ENCODE assay signal across 8 cellular contexts in genomic region chr19:34428549-34429285, GRCh38. TPM values are rescaled to one million over a fixed set of nuclear protein-coding genes. Genes with fewer than 3 reads are reported as not detected.
A peak's percentile ranks its signal among the peaks of the same experiment; 100 is the strongest.
DNase-seq lines count a peak whose midpoint lies in the region; ATAC-seq and TF ChIP-seq lines count a peak whose summit lies in the region.

No MANE protein-coding gene starts in this region.

- no peaks in the 10 kb centered on the region for H3K27me3 Mint-ChIP-seq in CD8-positive, alpha-beta T cell (ENCODE audit: low read depth)
- no peaks in the 10 kb centered on the region for H3K27me3 Mint-ChIP-seq in T-helper 1 cell treated with Interleukin-12 subunit alpha and Interleukin-12 subunit beta and Interleukin-4 antibody, amounts not matched to agents 30 μg/mL and 1 μg/mL, for 36 hours (ENCODE audit: low read depth)

- POLR2A ChIA-PET in CD8-positive, alpha-beta T cell (lab: Charles Lee): interaction anchor here (0.5 to 1.4 kb wide), 5 partner anchors 20 to 159 kb away, joined by 4 to 10 read pairs (median 5); partner anchors contain the start of gene PDCD2L

- H3K27ac ChIP-seq in CD8-positive, alpha-beta T cell (ENCODE audit: low read depth, low read length): peak overlapping the region; percentile 76
- H3K27ac ChIP-seq in lung (ENCODE audit: low read depth in 1 of 2, low read length in 1 of 2): peak overlapping the region; percentile 86 to 91

- H3K4me1 ChIP-seq in CD8-positive, alpha-beta T cell (ENCODE audit: insufficient read depth, low read length): peaks cover 29% of the 10 kb centered on the region
- H3K4me1 ChIP-seq in lung (ENCODE audit: control insufficient read depth in 2 of 2, insufficient read depth in 2 of 2, low read length in 2 of 2): peaks cover 9 to 10% of the 10 kb centered on the region in 2 donors

- peak; percentile 43 for ATAC-seq in CD8-positive, alpha-beta T cell
- peak; percentile 48 for ATAC-seq in GM19351 (IDR thresholded peaks at IDR 0.05; ENCODE audit: unreplicated experiment)
- ATAC-seq in HG03442 (IDR thresholded peaks at IDR 0.05; ENCODE audit: unreplicated experiment): peak; percentile 40
- ATAC-seq in lung (ENCODE audit: insufficient read depth, low FRiP score): peak; percentile 65

- no peaks in the 10 kb centered on the region for H3K9me3 ChIP-seq in CD8-positive, alpha-beta T cell (ENCODE audit: low read length)
- no peaks in the 10 kb centered on the region for H3K9me3 ChIP-seq in lung (ENCODE audit: control insufficient read depth in 2 of 2, insufficient read depth in 1 of 2, low read length in 1 of 2)

- peaks cover 44% of the 10 kb centered on the region for H3K36me3 Mint-ChIP-seq in CD8-positive, alpha-beta T cell
- H3K36me3 Mint-ChIP-seq in T-helper 1 cell treated with Interleukin-12 subunit alpha and Interleukin-12 subunit beta and Interleukin-4 antibody, amounts not matched to agents 30 μg/mL and 1 μg/mL, for 36 hours (ENCODE audit: low read depth): peaks cover 10% of the 10 kb centered on the region

- TF ChIP-seq CTCF in CD8-positive, alpha-beta T cell (IDR thresholded peaks at IDR 0.05): no peak
- no peak for TF ChIP-seq CTCF in lung (IDR thresholded peaks at IDR 0.05; ENCODE audit: control extremely low read depth, extremely low read depth)

- H3K4me1 Mint-ChIP-seq in CD8-positive, alpha-beta T cell (ENCODE audit: low read depth): peaks cover 41% of the 10 kb centered on the region
- H3K4me1 Mint-ChIP-seq in T-helper 1 cell treated with Interleukin-12 subunit alpha and Interleukin-12 subunit beta and Interleukin-4 antibody, amounts not matched to agents 30 μg/mL and 1 μg/mL, for 36 hours (ENCODE audit: low read depth): peaks cover 23% of the 10 kb centered on the region

- peak in 4 of 7 experiments; percentile 24 to 46 (median 30) for DNase-seq in CD8-positive, alpha-beta T cell
- DNase-seq in dermis blood vessel endothelial cell (peak; percentile 50), lung (ENCODE audit: low spot score) (no peak), DMS114 treated with DMSO at 0.1 percent for 48 hours (lab: John Stamatoyannopoulos, UW; ENCODE audit: unreplicated experiment) (no peak)
- peak; percentile 31 for DNase-seq in stimulated activated naive CD4-positive, alpha-beta T cell treated with Interleukin-2 at 50 U/mL for 16 hours (lab: John Stamatoyannopoulos, UW)

- 0 to 1% methylated on average over 61 to 68 of the region's 68 CpGs for WGBS in lung, 2 donors

- H3K9me3 Mint-ChIP-seq in CD8-positive, alpha-beta T cell: no peaks in the 10 kb centered on the region
- no peaks in the 10 kb centered on the region for H3K9me3 Mint-ChIP-seq in T-helper 1 cell treated with Interleukin-12 subunit alpha and Interleukin-12 subunit beta and Interleukin-4 antibody, amounts not matched to agents 30 μg/mL and 1 μg/mL, for 36 hours

- H3K27ac Mint-ChIP-seq in CD8-positive, alpha-beta T cell: peak overlapping the region; percentile 96
- H3K27ac Mint-ChIP-seq in T-helper 1 cell treated with Interleukin-12 subunit alpha and Interleukin-12 subunit beta and Interleukin-4 antibody, amounts not matched to agents 30 μg/mL and 1 μg/mL, for 36 hours: peak overlapping the region; percentile 93

- peak overlapping the region; percentile 58 for H3K4me3 ChIP-seq in CD8-positive, alpha-beta T cell (ENCODE audit: low read depth, low read length)
- H3K4me3 ChIP-seq in lung: peak overlapping the region; percentile 90

- intact Hi-C loops in CD8-positive, alpha-beta T cell (cut with DNase I, micrococcal nuclease): loop anchor here (1.0 to 5.0 kb wide), 8 partner anchors 24 to 1252 kb away; partner anchors contain the start of genes PDCD2L (in 2 of the 2), CEBPG (in 1 of the 2), LSM14A (in 1 of the 2) and SCGB2B2 (in 1 of the 2)

- no peaks in the 10 kb centered on the region for H3K27me3 ChIP-seq in CD8-positive, alpha-beta T cell (ENCODE audit: insufficient read depth, low read length)
- H3K27me3 ChIP-seq in lung (ENCODE audit: control insufficient read depth, insufficient read depth): no peaks in the 10 kb centered on the region

- CTCF ChIA-PET in CD8-positive, alpha-beta T cell (lab: Charles Lee): interaction anchor here (0.9 to 1.4 kb wide), 2 partner anchors 90 to 160 kb away, joined by 3 to 4 read pairs; no protein-coding TSS in a partner anchor

- peaks cover 6% of the 10 kb centered on the region for H3K36me3 ChIP-seq in CD8-positive, alpha-beta T cell (ENCODE audit: insufficient read depth, low read length)
- H3K36me3 ChIP-seq in lung (ENCODE audit: control insufficient read depth in 2 of 2, insufficient read depth in 2 of 2, low read length in 2 of 2): peaks cover 2 to 5% of the 10 kb centered on the region in 2 donors

- peak overlapping the region; percentile 99 for H3K4me3 Mint-ChIP-seq in CD8-positive, alpha-beta T cell
- peak overlapping the region; percentile 87 for H3K4me3 Mint-ChIP-seq in T-helper 1 cell treated with Interleukin-12 subunit alpha and Interleukin-12 subunit beta and Interleukin-4 antibody, amounts not matched to agents 30 μg/mL and 1 μg/mL, for 36 hours

RNA-seq across cellular contexts. Expression of gene UBA2, which starts 0.5 kb away (rescaled TPM):
- total RNA-seq in CD8-positive, alpha-beta T cell: 10 to 100 TPM; 46.8 to 53.2 TPM
- total RNA-seq in dermis blood vessel endothelial cell: 136 and 218 TPM in 2 replicates
- total RNA-seq in lung: 10 to 100 TPM; 69.1 to 84.2 TPM
- polyA plus RNA-seq in lung: 10 to 100 TPM; 56.5 to 63.9 TPM

RNA-seq across cellular contexts. Expression of gene PDCD2L, which starts 24.5 kb away (rescaled TPM):
- total RNA-seq in CD8-positive, alpha-beta T cell: 1 to 10 TPM; 6.1 to 6.5 TPM
- total RNA-seq in dermis blood vessel endothelial cell: 15.9 and 20.4 TPM in 2 replicates
- total RNA-seq in lung: 10 to 100 TPM in 1 of 2 donors, 1 to 10 TPM in 1; 7.5 to 10.1 TPM
- 10 to 100 TPM; 11.5 to 11.8 TPM for polyA plus RNA-seq in lung

RNA-seq across cellular contexts. Expression of gene WTIP, which starts 52.8 kb away (rescaled TPM):
- under 1 TPM; 0.08 to 0.35 TPM for total RNA-seq in CD8-positive, alpha-beta T cell
- total RNA-seq in dermis blood vessel endothelial cell (49.5 and 52.1 TPM in 2 replicates), lung (10 to 100 TPM; 13.4 to 31.9 TPM)
- polyA plus RNA-seq in lung: 10 to 100 TPM in 1 of 2 donors, 1 to 10 TPM in 1; 6.4 to 12.8 TPM

Comparison
In these comparisons a context has a peak if more than half of its experiments do, and no peak if none do; other contexts are left out.
1. DNase-seq: peak in CD8-positive, alpha-beta T cell (4 of 7), dermis blood vessel endothelial cell (single experiment) and stimulated activated naive CD4-positive, alpha-beta T cell treated with Interleukin-2 at 50 U/mL for 16 hours (single experiment); none in lung (single experiment) and DMS114 treated with DMSO at 0.1 percent for 48 hours (single experiment).
2. RNA of gene WTIP, which starts 52.8 kb away (total RNA-seq): 49.5 to 52.1 TPM in dermis blood vessel endothelial cell and 13.4 to 31.9 TPM in lung; 0.08 to 0.35 TPM in CD8-positive, alpha-beta T cell; every median in the first group is over 10 times any median in the second.
3. Peak in every context shown above with its lines, with median percentiles within 50 percentile points of each other: ATAC-seq.